Comparison of ENCODE assay signal across 16 cellular contexts in the genomic region with DNA sequence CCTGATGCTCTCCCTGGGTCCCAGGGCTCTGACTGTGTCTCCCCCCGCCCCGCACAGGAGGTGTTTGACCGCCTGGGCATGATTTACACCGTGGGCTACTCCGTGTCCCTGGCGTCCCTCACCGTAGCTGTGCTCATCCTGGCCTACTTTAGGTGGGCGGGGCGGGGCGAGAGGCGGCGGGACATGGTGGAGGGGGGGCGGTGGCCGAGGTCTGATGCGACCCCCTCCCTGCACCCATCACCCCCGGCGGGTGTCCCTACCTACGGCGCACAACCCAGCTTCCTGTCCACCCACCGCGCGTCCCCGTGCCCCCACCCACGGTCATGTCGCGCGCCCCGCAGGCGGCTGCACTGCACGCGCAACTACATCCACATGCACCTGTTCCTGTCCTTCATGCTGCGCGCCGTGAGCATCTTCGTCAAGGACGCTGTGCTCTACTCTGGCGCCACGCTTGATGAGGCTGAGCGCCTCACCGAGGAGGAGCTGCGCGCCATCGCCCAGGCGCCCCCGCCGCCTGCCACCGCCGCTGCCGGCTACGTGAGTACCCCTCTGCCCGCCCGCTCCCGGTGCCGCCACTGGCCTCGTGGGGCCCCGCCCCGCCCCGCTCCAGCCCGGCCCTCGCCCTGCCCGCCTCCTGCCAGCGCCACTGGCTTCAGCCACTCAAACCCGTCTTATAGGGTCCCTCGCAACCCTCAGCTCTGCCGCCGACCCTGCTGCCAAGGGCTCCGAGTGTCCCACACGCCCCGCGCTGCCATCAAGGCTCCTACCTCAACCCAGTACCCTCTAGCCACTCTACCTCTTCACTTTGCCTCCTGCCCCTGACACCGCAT. TPM values are rescaled to one million over a fixed set of nuclear protein-coding genes. Genes with fewer than 3 reads are reported as not detected.
A peak's percentile ranks its signal among the peaks of the same experiment; 100 is the strongest.
DNase-seq lines count a peak whose midpoint lies in the region; ATAC-seq, FAIRE-seq and TF ChIP-seq lines count a peak whose summit lies in the region.
"Had no signal": no experiment of that assay in that cellular context is flagged by ENCODE, and none has a peak within 500 bp of the region (broad histone marks: within the 10 kb centered on the region; RNA-seq: fewer than 3 reads in every experiment).

No MANE protein-coding gene starts in this region.

- no peak overlapping the region for H3K27ac ChIP-seq in naive thymus-derived CD4-positive, alpha-beta T cell (ENCODE audit: low read depth, low read length)
- H3K27ac ChIP-seq: GM23248, pancreas, SJSA1, tibial nerve had no signal

- H3K27ac Mint-ChIP-seq in stimulated activated naive CD8-positive, alpha-beta T cell treated with anti-CD3 and anti-CD28 coated beads, Interleukin-15, amount 100 ng/mL, for 72 hours, result peak overlapping the region in 1 of 2 donors; percentile 94
- H3K27ac Mint-ChIP-seq in chondrocyte (ENCODE audit: unreplicated experiment), result no peak overlapping the region
- H3K27ac Mint-ChIP-seq in naive thymus-derived CD4-positive, alpha-beta T cell, result peak overlapping the region in 2 of 9 donors; percentile 21 to 59

- intact Hi-C loops in naive thymus-derived CD4-positive, alpha-beta T cell (cut with micrococcal nuclease), result no loop called here

- no peaks in the 10 kb centered on the region for H3K27me3 ChIP-seq in naive thymus-derived CD4-positive, alpha-beta T cell (ENCODE audit: control insufficient read depth in 2 of 2, insufficient read depth in 2 of 2, low read length in 2 of 2)
- H3K27me3 ChIP-seq: SJSA1 had no signal

- ATAC-seq in stimulated activated naive CD8-positive, alpha-beta T cell treated with anti-CD3 and anti-CD28 coated beads, Interleukin-15, amount 100 ng/mL, for 72 hours, result peak; percentile 19
- no peak for ATAC-seq in stimulated activated naive CD8-positive, alpha-beta T cell treated with anti-CD3 and anti-CD28 coated beads, Interleukin-15, Interleukin-2, amounts not matched to agents 100 U/mL and 50 U/mL, for 24 hours
- peak; percentile 18 for ATAC-seq in naive thymus-derived CD4-positive, alpha-beta T cell

- no peaks in the 10 kb centered on the region for H3K9me3 ChIP-seq in naive thymus-derived CD4-positive, alpha-beta T cell (ENCODE audit: control insufficient read depth in 2 of 3, low read length in 3 of 3)
- H3K9me3 ChIP-seq: pancreas, SJSA1, tibial nerve had no signal

- no peaks in the 10 kb centered on the region for H3K4me1 ChIP-seq in naive thymus-derived CD4-positive, alpha-beta T cell (ENCODE audit: control insufficient read depth in 2 of 2, insufficient read depth in 2 of 2, low read length in 2 of 2)
- H3K4me1 ChIP-seq: pancreas, SJSA1 had no signal

- H3K9me3 Mint-ChIP-seq in stimulated activated naive CD8-positive, alpha-beta T cell treated with anti-CD3 and anti-CD28 coated beads, Interleukin-15, amount 100 ng/mL, for 72 hours, result no peaks in the 10 kb centered on the region
- H3K9me3 Mint-ChIP-seq in chondrocyte (ENCODE audit: low read depth), result no peaks in the 10 kb centered on the region
- H3K9me3 Mint-ChIP-seq in naive thymus-derived CD4-positive, alpha-beta T cell, result no peaks in the 10 kb centered on the region

- no peak for DNase-seq in stimulated activated naive CD8-positive, alpha-beta T cell treated with anti-CD3 and anti-CD28 coated beads, Interleukin-15, amount 100 ng/mL, for 72 hours
- DNase-seq in stimulated activated naive CD8-positive, alpha-beta T cell treated with anti-CD3 and anti-CD28 coated beads, Interleukin-15, Interleukin-2, amounts not matched to agents 100 U/mL and 50 U/mL, for 24 hours, result no peak
- DNase-seq in chondrocyte (ENCODE audit: low spot score) (peak; percentile 85), KG1 (lab: John Stamatoyannopoulos, UW) (no peak), HTR-8/SVneo (ENCODE audit: insufficient read length, low spot score) (no peak), GOT3 (lab: John Stamatoyannopoulos, UW) (no peak), ureter (ENCODE audit: low spot score) (no peak)
- DNase-seq in naive thymus-derived CD4-positive, alpha-beta T cell, result no peak
- DNase-seq: activated effector memory CD4-positive, alpha-beta T cell treated with anti-CD3 and anti-CD28 coated beads, Interleukin-2, amount 50 U/mL, for 16 hours; GM23248; Kasumi-1; kidney glomerular epithelial cell; NCI-H510A had no signal

- POLR2A ChIA-PET in naive thymus-derived CD4-positive, alpha-beta T cell (lab: Charles Lee), result no interaction called here

- H3K4me3 ChIP-seq in naive thymus-derived CD4-positive, alpha-beta T cell (ENCODE audit: low read length), result no peak overlapping the region
- H3K4me3 ChIP-seq: GM23248, pancreas, SJSA1 had no signal

- H3K4me3 Mint-ChIP-seq in stimulated activated naive CD8-positive, alpha-beta T cell treated with anti-CD3 and anti-CD28 coated beads, Interleukin-15, amount 100 ng/mL, for 72 hours, result peak overlapping the region in 1 of 2 donors; percentile 51
- H3K4me3 Mint-ChIP-seq in chondrocyte (ENCODE audit: unreplicated experiment), result no peak overlapping the region
- H3K4me3 Mint-ChIP-seq in naive thymus-derived CD4-positive, alpha-beta T cell, result peak overlapping the region in 3 of 10 donors; percentile 32 to 52 (median 42)

- H3K27me3 Mint-ChIP-seq in stimulated activated naive CD8-positive, alpha-beta T cell treated with anti-CD3 and anti-CD28 coated beads, Interleukin-15, amount 100 ng/mL, for 72 hours, result peaks cover 64% of the 10 kb centered on the region
- H3K27me3 Mint-ChIP-seq in chondrocyte (ENCODE audit: low read depth), result no peaks in the 10 kb centered on the region
- peaks cover 16 to 41% (median 30%) of the 10 kb centered on the region in 5 donors for H3K27me3 Mint-ChIP-seq in naive thymus-derived CD4-positive, alpha-beta T cell

- H3K36me3 Mint-ChIP-seq in chondrocyte (ENCODE audit: low read depth), result no peaks in the 10 kb centered on the region
- H3K36me3 Mint-ChIP-seq in naive thymus-derived CD4-positive, alpha-beta T cell, result no peaks in the 10 kb centered on the region

- TF ChIP-seq CTCF in chondrocyte (IDR thresholded peaks at IDR 0.05), result no peak

- FAIRE-seq in HTR-8/SVneo (lab: Jason Lieb, UNC), result no peak
- FAIRE-seq: pancreas had no signal

- peaks cover 10% of the 10 kb centered on the region for H3K4me1 Mint-ChIP-seq in stimulated activated naive CD8-positive, alpha-beta T cell treated with anti-CD3 and anti-CD28 coated beads, Interleukin-15, amount 100 ng/mL, for 72 hours
- peaks cover 9% of the 10 kb centered on the region for H3K4me1 Mint-ChIP-seq in chondrocyte (ENCODE audit: low read depth)
- H3K4me1 Mint-ChIP-seq in naive thymus-derived CD4-positive, alpha-beta T cell, result peaks cover 0 to 10% (median 4%) of the 10 kb centered on the region in 7 donors

- CTCF ChIA-PET in naive thymus-derived CD4-positive, alpha-beta T cell (lab: Charles Lee), result no interaction called here

- no peaks in the 10 kb centered on the region for H3K36me3 ChIP-seq in naive thymus-derived CD4-positive, alpha-beta T cell (ENCODE audit: control insufficient read depth in 2 of 3, insufficient read depth in 3 of 3, low read length in 3 of 3)
- H3K36me3 ChIP-seq: pancreas, SJSA1, tibial nerve had no signal

RNA-seq across cellular contexts. Expression of a gene that starts 21.0 kb away (rescaled TPM):
- 2.4 to 6.3 TPM (median 3.1 TPM) in 3 replicates for total RNA-seq in chondrocyte
- not detected for total RNA-seq in naive thymus-derived CD4-positive, alpha-beta T cell
- polyA plus RNA-seq in naive thymus-derived CD4-positive, alpha-beta T cell, result not detected
- 12.9 TPM for total RNA-seq in ureter
- total RNA-seq: SJSA1 had no signal

RNA-seq across cellular contexts. Expression of a gene that starts 35.3 kb away (rescaled TPM):
- total RNA-seq in chondrocyte (0.22 to 0.82 TPM in 2 of 3 replicates, not detected in the other), ureter (4.6 TPM)
- total RNA-seq in naive thymus-derived CD4-positive, alpha-beta T cell, result not detected
- polyA plus RNA-seq in naive thymus-derived CD4-positive, alpha-beta T cell, result not detected
- total RNA-seq: GM23248, SJSA1 had no signal
- polyA plus RNA-seq: GM23248 had no signal
